Comparison of ENCODE assay signal across 1 cellular context in the genomic region with DNA sequence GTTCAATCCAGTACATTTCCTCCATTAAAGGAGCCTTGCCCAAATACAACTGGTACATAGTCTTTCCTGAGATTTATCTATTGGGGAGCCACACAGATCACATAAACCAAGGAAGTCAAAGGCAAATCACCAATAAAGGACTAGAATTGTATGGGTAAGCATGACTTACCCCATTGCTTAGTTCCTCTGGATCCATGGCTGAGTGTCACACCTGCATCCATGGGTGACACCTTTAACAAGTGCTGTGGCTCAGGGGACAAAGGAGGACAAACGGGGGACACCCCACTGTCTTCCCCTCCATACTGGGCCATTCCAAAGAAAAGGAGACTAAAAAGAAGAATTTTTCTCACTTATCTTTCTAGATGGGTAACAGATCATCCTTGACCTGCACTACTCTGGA.
TF ChIP-seq lines count a peak whose summit lies in the region.

No MANE protein-coding gene starts in this region.

TF ChIP-seq in HepG2, 621 proteins besides CTCF, POLR2A, EP300 and RAD21 (continued from another document):
- peak; percentile 80; the same call in 1 of the 2 replicates for TF ChIP-seq ZNF280D (CRISPR knock-in tag; IDR thresholded peaks at IDR 0.05)
- no peak for TF ChIP-seq ZBTB7B (CRISPR knock-in tag; IDR thresholded peaks at IDR 0.05)
- peak; percentile 100 for TF ChIP-seq ZNF616 (CRISPR knock-in tag; IDR thresholded peaks at IDR 0.05; ENCODE audit: low read depth)
- TF ChIP-seq, protein P1, sequence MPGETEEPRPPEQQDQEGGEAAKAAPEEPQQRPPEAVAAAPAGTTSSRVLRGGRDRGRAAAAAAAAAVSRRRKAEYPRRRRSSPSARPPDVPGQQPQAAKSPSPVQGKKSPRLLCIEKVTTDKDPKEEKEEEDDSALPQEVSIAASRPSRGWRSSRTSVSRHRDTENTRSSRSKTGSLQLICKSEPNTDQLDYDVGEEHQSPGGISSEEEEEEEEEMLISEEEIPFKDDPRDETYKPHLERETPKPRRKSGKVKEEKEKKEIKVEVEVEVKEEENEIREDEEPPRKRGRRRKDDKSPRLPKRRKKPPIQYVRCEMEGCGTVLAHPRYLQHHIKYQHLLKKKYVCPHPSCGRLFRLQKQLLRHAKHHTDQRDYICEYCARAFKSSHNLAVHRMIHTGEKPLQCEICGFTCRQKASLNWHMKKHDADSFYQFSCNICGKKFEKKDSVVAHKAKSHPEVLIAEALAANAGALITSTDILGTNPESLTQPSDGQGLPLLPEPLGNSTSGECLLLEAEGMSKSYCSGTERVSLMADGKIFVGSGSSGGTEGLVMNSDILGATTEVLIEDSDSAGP (CRISPR knock-in tag; IDR thresholded peaks at IDR 0.05; ENCODE audit: borderline replicate concordance), result no peak
- TF ChIP-seq SETDB1 (CRISPR knock-in tag; IDR thresholded peaks at IDR 0.05; ENCODE audit: borderline replicate concordance), result peak; percentile 68; the same call in 1 of the 2 replicates
- no peak for TF ChIP-seq ZFP36L2 (CRISPR knock-in tag; IDR thresholded peaks at IDR 0.05)
- TF ChIP-seq ZNF646 (CRISPR knock-in tag; IDR thresholded peaks at IDR 0.05), result no peak
- TF ChIP-seq MIXL1 (CRISPR knock-in tag; IDR thresholded peaks at IDR 0.05), result no peak
- TF ChIP-seq, protein P2, sequence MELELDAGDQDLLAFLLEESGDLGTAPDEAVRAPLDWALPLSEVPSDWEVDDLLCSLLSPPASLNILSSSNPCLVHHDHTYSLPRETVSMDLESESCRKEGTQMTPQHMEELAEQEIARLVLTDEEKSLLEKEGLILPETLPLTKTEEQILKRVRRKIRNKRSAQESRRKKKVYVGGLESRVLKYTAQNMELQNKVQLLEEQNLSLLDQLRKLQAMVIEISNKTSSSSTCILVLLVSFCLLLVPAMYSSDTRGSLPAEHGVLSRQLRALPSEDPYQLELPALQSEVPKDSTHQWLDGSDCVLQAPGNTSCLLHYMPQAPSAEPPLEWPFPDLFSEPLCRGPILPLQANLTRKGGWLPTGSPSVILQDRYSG (CRISPR knock-in tag; IDR thresholded peaks at IDR 0.05), result no peak
- no peak for TF ChIP-seq ZNF792 (CRISPR knock-in tag; IDR thresholded peaks at IDR 0.05)
- TF ChIP-seq SNAI1 (CRISPR knock-in tag; IDR thresholded peaks at IDR 0.05; ENCODE audit: borderline replicate concordance), result no peak
- TF ChIP-seq, protein P3, sequence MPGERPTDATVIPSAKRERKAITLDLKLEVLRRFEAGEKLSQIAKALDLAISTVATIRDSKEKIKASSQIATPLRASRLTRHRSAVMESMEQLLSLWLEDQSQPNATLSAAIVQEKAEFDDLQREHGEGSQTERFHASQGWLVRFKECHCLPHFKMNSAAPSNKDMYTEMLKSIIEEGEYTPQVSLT (CRISPR knock-in tag; IDR thresholded peaks at IDR 0.05; ENCODE audit: borderline replicate concordance, low read depth), result no peak
- no peak for TF ChIP-seq ATF6 (CRISPR knock-in tag; conservative IDR thresholded peaks at IDR 0.05)
- TF ChIP-seq ELF3 (CRISPR knock-in tag; IDR thresholded peaks at IDR 0.05), result no peak
- no peak for TF ChIP-seq ZNF180 (CRISPR knock-in tag; IDR thresholded peaks at IDR 0.05; ENCODE audit: borderline replicate concordance, low read depth)
- TF ChIP-seq, protein P4, sequence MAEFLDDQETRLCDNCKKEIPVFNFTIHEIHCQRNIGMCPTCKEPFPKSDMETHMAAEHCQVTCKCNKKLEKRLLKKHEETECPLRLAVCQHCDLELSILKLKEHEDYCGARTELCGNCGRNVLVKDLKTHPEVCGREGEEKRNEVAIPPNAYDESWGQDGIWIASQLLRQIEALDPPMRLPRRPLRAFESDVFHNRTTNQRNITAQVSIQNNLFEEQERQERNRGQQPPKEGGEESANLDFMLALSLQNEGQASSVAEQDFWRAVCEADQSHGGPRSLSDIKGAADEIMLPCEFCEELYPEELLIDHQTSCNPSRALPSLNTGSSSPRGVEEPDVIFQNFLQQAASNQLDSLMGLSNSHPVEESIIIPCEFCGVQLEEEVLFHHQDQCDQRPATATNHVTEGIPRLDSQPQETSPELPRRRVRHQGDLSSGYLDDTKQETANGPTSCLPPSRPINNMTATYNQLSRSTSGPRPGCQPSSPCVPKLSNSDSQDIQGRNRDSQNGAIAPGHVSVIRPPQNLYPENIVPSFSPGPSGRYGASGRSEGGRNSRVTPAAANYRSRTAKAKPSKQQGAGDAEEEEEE (CRISPR knock-in tag; IDR thresholded peaks at IDR 0.05; ENCODE audit: borderline replicate concordance), result no peak
- no peak for TF ChIP-seq SMARCC2 (IDR thresholded peaks at IDR 0.05)
- TF ChIP-seq, protein P5, sequence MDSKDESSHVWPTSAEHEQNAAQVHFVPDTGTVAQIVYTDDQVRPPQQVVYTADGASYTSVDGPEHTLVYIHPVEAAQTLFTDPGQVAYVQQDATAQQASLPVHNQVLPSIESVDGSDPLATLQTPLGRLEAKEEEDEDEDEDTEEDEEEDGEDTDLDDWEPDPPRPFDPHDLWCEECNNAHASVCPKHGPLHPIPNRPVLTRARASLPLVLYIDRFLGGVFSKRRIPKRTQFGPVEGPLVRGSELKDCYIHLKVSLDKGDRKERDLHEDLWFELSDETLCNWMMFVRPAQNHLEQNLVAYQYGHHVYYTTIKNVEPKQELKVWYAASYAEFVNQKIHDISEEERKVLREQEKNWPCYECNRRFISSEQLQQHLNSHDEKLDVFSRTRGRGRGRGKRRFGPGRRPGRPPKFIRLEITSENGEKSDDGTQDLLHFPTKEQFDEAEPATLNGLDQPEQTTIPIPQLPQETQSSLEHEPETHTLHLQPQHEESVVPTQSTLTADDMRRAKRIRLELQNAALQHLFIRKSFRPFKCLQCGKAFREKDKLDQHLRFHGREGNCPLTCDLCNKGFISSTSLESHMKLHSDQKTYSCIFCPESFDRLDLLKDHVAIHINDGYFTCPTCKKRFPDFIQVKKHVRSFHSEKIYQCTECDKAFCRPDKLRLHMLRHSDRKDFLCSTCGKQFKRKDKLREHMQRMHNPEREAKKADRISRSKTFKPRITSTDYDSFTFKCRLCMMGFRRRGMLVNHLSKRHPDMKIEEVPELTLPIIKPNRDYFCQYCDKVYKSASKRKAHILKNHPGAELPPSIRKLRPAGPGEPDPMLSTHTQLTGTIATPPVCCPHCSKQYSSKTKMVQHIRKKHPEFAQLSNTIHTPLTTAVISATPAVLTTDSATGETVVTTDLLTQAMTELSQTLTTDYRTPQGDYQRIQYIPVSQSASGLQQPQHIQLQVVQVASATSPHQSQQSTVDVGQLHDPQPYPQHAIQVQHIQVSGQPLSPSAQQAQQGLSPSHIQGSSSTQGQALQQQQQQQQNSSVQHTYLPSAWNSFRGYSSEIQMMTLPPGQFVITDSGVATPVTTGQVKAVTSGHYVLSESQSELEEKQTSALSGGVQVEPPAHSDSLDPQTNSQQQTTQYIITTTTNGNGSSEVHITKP (CRISPR knock-in tag; IDR thresholded peaks at IDR 0.05; ENCODE audit: low read depth), result no peak
- TF ChIP-seq REPIN1 (CRISPR knock-in tag; IDR thresholded peaks at IDR 0.05; ENCODE audit: borderline replicate concordance, low read depth), result peak; percentile 32; the same call in 1 of the 2 replicates
- TF ChIP-seq, protein P6, sequence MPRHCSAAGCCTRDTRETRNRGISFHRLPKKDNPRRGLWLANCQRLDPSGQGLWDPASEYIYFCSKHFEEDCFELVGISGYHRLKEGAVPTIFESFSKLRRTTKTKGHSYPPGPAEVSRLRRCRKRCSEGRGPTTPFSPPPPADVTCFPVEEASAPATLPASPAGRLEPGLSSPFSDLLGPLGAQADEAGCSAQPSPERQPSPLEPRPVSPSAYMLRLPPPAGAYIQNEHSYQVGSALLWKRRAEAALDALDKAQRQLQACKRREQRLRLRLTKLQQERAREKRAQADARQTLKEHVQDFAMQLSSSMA (CRISPR knock-in tag; IDR thresholded peaks at IDR 0.05), result no peak
- TF ChIP-seq CBX5 (CRISPR knock-in tag; IDR thresholded peaks at IDR 0.05; ENCODE audit: borderline replicate concordance), result peak; percentile 48; the same call in 1 of the 2 replicates
- TF ChIP-seq TOPORS (CRISPR knock-in tag; IDR thresholded peaks at IDR 0.05), result 0 out of 2 replicates have a peak, but pooled peaks have one; percentile 60
- no peak for TF ChIP-seq DBP (CRISPR knock-in tag; IDR thresholded peaks at IDR 0.05; ENCODE audit: not compliant biosample characterization)
- TF ChIP-seq RBM22 (optimal IDR thresholded peaks at IDR 0.05; ENCODE audit: low read length), result peak; percentile 59
- TF ChIP-seq, protein P7, sequence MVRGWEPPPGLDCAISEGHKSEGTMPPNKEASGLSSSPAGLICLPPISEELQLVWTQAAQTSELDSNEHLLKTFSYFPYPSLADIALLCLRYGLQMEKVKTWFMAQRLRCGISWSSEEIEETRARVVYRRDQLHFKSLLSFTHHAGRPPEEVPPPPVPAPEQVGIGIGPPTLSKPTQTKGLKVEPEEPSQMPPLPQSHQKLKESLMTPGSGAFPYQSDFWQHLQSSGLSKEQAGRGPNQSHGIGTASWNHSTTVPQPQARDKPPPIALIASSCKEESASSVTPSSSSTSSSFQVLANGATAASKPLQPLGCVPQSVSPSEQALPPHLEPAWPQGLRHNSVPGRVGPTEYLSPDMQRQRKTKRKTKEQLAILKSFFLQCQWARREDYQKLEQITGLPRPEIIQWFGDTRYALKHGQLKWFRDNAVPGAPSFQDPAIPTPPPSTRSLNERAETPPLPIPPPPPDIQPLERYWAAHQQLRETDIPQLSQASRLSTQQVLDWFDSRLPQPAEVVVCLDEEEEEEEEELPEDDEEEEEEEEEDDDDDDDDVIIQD (CRISPR knock-in tag; IDR thresholded peaks at IDR 0.05; ENCODE audit: low read depth), result no peak
